14 cellular contexts compared by ENCODE assay signal in the genomic region with DNA sequence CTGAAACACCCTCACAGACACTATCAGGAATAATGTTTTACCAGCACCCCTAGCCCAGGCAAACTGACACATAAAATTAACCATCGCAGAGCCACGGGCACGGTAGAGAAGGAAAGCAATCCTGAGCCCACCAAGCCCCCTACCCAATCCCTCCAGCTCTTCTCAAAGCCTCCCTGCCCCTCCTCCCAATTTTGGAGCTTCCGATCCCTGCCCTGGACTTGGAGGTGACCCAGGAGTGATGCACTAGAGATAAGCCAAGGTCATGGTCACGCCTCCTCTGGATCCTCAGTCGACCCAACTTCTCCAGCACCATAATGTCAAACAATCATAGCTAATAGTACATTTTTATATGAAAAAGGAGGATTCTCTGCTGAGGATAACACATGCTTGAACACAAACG.
A peak's percentile ranks its signal among the peaks of the same experiment; 100 is the strongest.
DNase-seq lines count a peak whose midpoint lies in the region.
"Had no signal": no experiment of that assay in that cellular context is flagged by ENCODE, and none has a peak within 500 bp of the region (broad histone marks: within the 10 kb centered on the region; RNA-seq: fewer than 3 reads in every experiment).

No MANE protein-coding gene starts in this region.

- H3K27ac ChIP-seq in angular gyrus (ENCODE audit: low read depth, low read length) (peak overlapping the region; percentile 81), cingulate gyrus (ENCODE audit: low read depth, low read length) (peak overlapping the region; percentile 52)

- DNase-seq in mesenteric fat pad (ENCODE audit: low spot score) (peak; percentile 33), D341Med (ENCODE audit: low spot score) (no peak), SIG-M5 (lab: John Stamatoyannopoulos, UW) (no peak), DMS153 (lab: John Stamatoyannopoulos, UW) (no peak)
- DNase-seq: C1 segment of cervical spinal cord; Calu3; CD4-positive, alpha-beta memory T cell; COR-L47; DMS79; GDM1; GOT3; HFFc6 had no signal
